ENCODE assay signal across 9 cellular contexts in genomic region chr12:30796508-30796780, GRCh38. TPM values are rescaled to one million over a fixed set of nuclear protein-coding genes. Genes with fewer than 3 reads are reported as not detected.
A peak's percentile ranks its signal among the peaks of the same experiment; 100 is the strongest.
DNase-seq lines count a peak whose midpoint lies in the region; ATAC-seq, FAIRE-seq and TF ChIP-seq lines count a peak whose summit lies in the region.
"Had no signal": no experiment of that assay in that cellular context is flagged by ENCODE, and none has a peak within 500 bp of the region (broad histone marks: within the 10 kb centered on the region; RNA-seq: fewer than 3 reads in every experiment).

No MANE protein-coding gene starts in this region.

- FAIRE-seq in K562 (lab: Jason Lieb, UNC), result no peak
- FAIRE-seq: GM18507 had no signal

- H3K27ac ChIP-seq in K562 (ENCODE audit: extremely low read depth, low read depth, low read length), result no peak overlapping the region

- H4K20me1 ChIP-seq in K562 (replicated peaks; ENCODE audit: control insufficient read depth, insufficient read depth, low read length), result no peaks in the 10 kb centered on the region

- H3K27ac Mint-ChIP-seq in stimulated activated naive B cell treated with anti-CD40 and anti-IgM and Interleukin-4, amounts not matched to agents 10 μg/mL and 1 μg/mL and 100 μg/mL, for 72 hours, result no peak overlapping the region

- ATAC-seq in Right ventricle myocardium inferior, result peak; percentile 55
- peak; percentile 79 for ATAC-seq in K562
- peak; percentile 27 to 33 for ATAC-seq in stimulated activated naive B cell treated with anti-CD40 and anti-IgM and Interleukin-4, amounts not matched to agents 10 μg/mL and 1 μg/mL and 100 μg/mL, for 72 hours (replicated peaks)

- WGBS in K562 (ENCODE audit: insufficient coverage, low coverage, missing lambda C conversion rate), result no CpG with 5 or more reads among the region's 19 CpGs

- no peaks in the 10 kb centered on the region for H3K36me3 ChIP-seq in MG63
- no peaks in the 10 kb centered on the region for H3K36me3 ChIP-seq in K562 (ENCODE audit: control insufficient read depth, insufficient read depth, low read length)

- peaks cover 54 to 71% of the 10 kb centered on the region in 2 donors for H3K27me3 Mint-ChIP-seq in stimulated activated naive B cell treated with anti-CD40 and anti-IgM and Interleukin-4, amounts not matched to agents 10 μg/mL and 1 μg/mL and 100 μg/mL, for 72 hours

- peaks cover 9 to 21% of the 10 kb centered on the region in 2 donors for H3K4me1 Mint-ChIP-seq in stimulated activated naive B cell treated with anti-CD40 and anti-IgM and Interleukin-4, amounts not matched to agents 10 μg/mL and 1 μg/mL and 100 μg/mL, for 72 hours

- H3K79me2 ChIP-seq in K562 (ENCODE audit: control insufficient read depth, insufficient read depth, low read length), result no peaks in the 10 kb centered on the region

- H3K4me3 Mint-ChIP-seq in stimulated activated naive B cell treated with anti-CD40 and anti-IgM and Interleukin-4, amounts not matched to agents 10 μg/mL and 1 μg/mL and 100 μg/mL, for 72 hours, result peak overlapping the region; percentile 75 to 85

- H3K9me3 ChIP-seq in MG63 (no peaks in the 10 kb centered on the region), K562 (replicated peaks; ENCODE audit: control insufficient read depth, insufficient read depth, low read depth, low read length) (no peaks in the 10 kb centered on the region)

- H3K27me3 ChIP-seq in MG63, result no peaks in the 10 kb centered on the region
- H3K27me3 ChIP-seq in K562 (ENCODE audit: control insufficient read depth in 2 of 2, insufficient read depth in 2 of 2, low read length in 2 of 2), result peaks cover 0 to 4% of the 10 kb centered on the region in 2 experiments; a peak in 2 of 5 replicates

- in situ Hi-C loops in K562 (cut with MboI), result no loop called here

- H3K4me2 ChIP-seq in K562 (ENCODE audit: insufficient read depth, low read length), result peak overlapping the region; percentile 69; the same call in 1 of the 2 replicates

- intact Hi-C loops in Right ventricle myocardium inferior (cut with DNase I) (no loop called here), cardiac septum (cut with DNase I) (no loop called here), K562 (cut with micrococcal nuclease) (loop anchor here (2.0 kb wide), 1 partner anchor 42 kb away; the partner anchor contains the start of gene CAPRIN2)

- DNase-seq in Right ventricle myocardium inferior (ENCODE audit: missing footprints) (no peak), cardiac septum (ENCODE audit: low spot score) (no peak), MG63 (peak; percentile 66), K562 (ENCODE audit: extremely low read depth in 1 of 4, low spot score in 3 of 4) (peak in 3 of 4 experiments; percentile 26 to 36 (median 29)), iPS-NIHi11 (ENCODE audit: low spot score) (peak; percentile 90), putamen (ENCODE audit: low spot score) (no peak), NOMO-1 (lab: John Stamatoyannopoulos, UW; ENCODE audit: unreplicated experiment in 2 of 2) (no peak)
- DNase-seq in stimulated activated naive B cell treated with anti-CD40 and anti-IgM and Interleukin-4, amounts not matched to agents 10 μg/mL and 1 μg/mL and 100 μg/mL, for 72 hours, result no peak

- H2AFZ ChIP-seq in K562 (ENCODE audit: low read depth, low read length), result peak overlapping the region; percentile 64

- TF ChIP-seq EP300 in K562 (IDR thresholded peaks at IDR 0.05; ENCODE audit: low read length), result no peak

- POLR2A ChIA-PET in K562 (lab: Yijun Ruan, JAX), result interaction anchor here (0.8 kb wide), 1 partner anchor 9 kb away, joined by 5 read pairs; no protein-coding TSS in a partner anchor

- no peaks in the 10 kb centered on the region for H3K9me3 Mint-ChIP-seq in stimulated activated naive B cell treated with anti-CD40 and anti-IgM and Interleukin-4, amounts not matched to agents 10 μg/mL and 1 μg/mL and 100 μg/mL, for 72 hours

- H3K4me3 ChIP-seq in MG63, result peak overlapping the region; percentile 53
- peak overlapping the region; percentile 34 for H3K4me3 ChIP-seq in K562

- peaks cover 0 to 13% of the 10 kb centered on the region in 2 experiments; a peak in 3 of 5 replicates for H3K4me1 ChIP-seq in K562 (replicated peaks in 1 of 2; ENCODE audit: control insufficient read depth in 2 of 2, insufficient read depth in 2 of 2, low read length in 2 of 2)

- TF ChIP-seq CTCF in K562 (IDR thresholded peaks at IDR 0.05 in 2 of 3, conservative IDR thresholded peaks at IDR 0.05 in 1 of 3; ENCODE audit: insufficient read depth in 2 of 3, low read depth in 1 of 3, low read length in 3 of 3), result no peak

- CTCF ChIA-PET in K562 (lab: Yijun Ruan, JAX; ENCODE audit: low intra/inter-chr PET ratio), result no interaction called here

- peaks cover 0 to 3% of the 10 kb centered on the region in 2 donors for H3K36me3 Mint-ChIP-seq in stimulated activated naive B cell treated with anti-CD40 and anti-IgM and Interleukin-4, amounts not matched to agents 10 μg/mL and 1 μg/mL and 100 μg/mL, for 72 hours

- H3K9me1 ChIP-seq in K562 (ENCODE audit: control insufficient read depth, insufficient read depth, low read length), result no peaks in the 10 kb centered on the region

- BruUV-seq in K562 (replicated peaks; lab: Mats Ljungman, UMichigan), result no TSS peak

- no peak for TF ChIP-seq RAD21 in K562 (CRISPR knock-in tag; conservative IDR thresholded peaks at IDR 0.05 in 1 of 2, IDR thresholded peaks at IDR 0.05 in 1 of 2)

- H3K9ac ChIP-seq in K562 (ENCODE audit: insufficient read depth in 1 of 2, low read depth in 2 of 2, low read length in 2 of 2), result peak overlapping the region; percentile 10 to 83; a peak in 3 of 4 replicates

- TF ChIP-seq POLR2A in K562 (conservative IDR thresholded peaks at IDR 0.05), result no peak

TF ChIP-seq in K562, 482 proteins besides CTCF, POLR2A, EP300 and RAD21:
- peak; percentile 62 to 69 for TF ChIP-seq NRF1 (conservative IDR thresholded peaks at IDR 0.05 in 1 of 2, IDR thresholded peaks at IDR 0.05 in 1 of 2)
- no peak for TF ChIP-seq HDGF (IDR thresholded peaks at IDR 0.05)
- no peak for TF ChIP-seq HNRNPLL (IDR thresholded peaks at IDR 0.05; ENCODE audit: low read depth, low read length, poor library complexity, severe bottlenecking)
- no peak for TF ChIP-seq ZNF316 (IDR thresholded peaks at IDR 0.05)
- no peak for TF ChIP-seq MTA3 (IDR thresholded peaks at IDR 0.05; ENCODE audit: borderline replicate concordance)
- TF ChIP-seq BDP1 (IDR thresholded peaks at IDR 0.05; ENCODE audit: insufficient read depth, insufficient read length), result no peak
- TF ChIP-seq, protein P1, sequence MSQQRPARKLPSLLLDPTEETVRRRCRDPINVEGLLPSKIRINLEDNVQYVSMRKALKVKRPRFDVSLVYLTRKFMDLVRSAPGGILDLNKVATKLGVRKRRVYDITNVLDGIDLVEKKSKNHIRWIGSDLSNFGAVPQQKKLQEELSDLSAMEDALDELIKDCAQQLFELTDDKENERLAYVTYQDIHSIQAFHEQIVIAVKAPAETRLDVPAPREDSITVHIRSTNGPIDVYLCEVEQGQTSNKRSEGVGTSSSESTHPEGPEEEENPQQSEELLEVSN (IDR thresholded peaks at IDR 0.05; ENCODE audit: borderline replicate concordance in 1 of 2, extremely low read depth in 1 of 2, insufficient read depth in 1 of 2, insufficient read length in 1 of 2, low read depth in 1 of 2, low read length in 1 of 2, poor library complexity in 1 of 2, severe bottlenecking in 1 of 2), result peak in 1 of 2 experiments; percentile 3

RNA-seq across cellular contexts. Expression of gene CAPRIN2, which starts 41.7 kb away (rescaled TPM):
- total RNA-seq in Right ventricle myocardium inferior, result 23.2 TPM
- total RNA-seq in cardiac septum, result 29.0 TPM
- total RNA-seq in MG63 (2014; rRNA removed; shearing (Covaris generic); ENCODE audit: low replicate concordance), result 8.0 and 14.2 TPM in 2 replicates
- 22.1 and 98.5 TPM in 2 replicates for total RNA-seq in K562 (2011; cell fraction: chromatin; rRNA removed; ENCODE audit: low replicate concordance)
- total RNA-seq in K562 (2011; cell fraction: nucleolus; rRNA removed), result 8.2 and 17.9 TPM in 2 replicates
- 28.2 and 33.9 TPM in 2 replicates for total RNA-seq in K562 (2011; cell fraction: nucleoplasm; rRNA removed)
- total RNA-seq in K562 (2014; rRNA removed), result 5.3 and 6.7 TPM in 2 replicates
- 8.9 and 10.0 TPM in 2 replicates for total RNA-seq in K562 (2014; rRNA removed; fragmentation: Illumina TruSeq; extraction: Trizol)
- 8.2 and 9.4 TPM in 2 replicates for total RNA-seq in K562 (2015; rRNA removed; fragmentation: Illumina TruSeq; extraction: Trizol)
- 7.4 and 8.3 TPM in 2 replicates for total RNA-seq in K562 (2021)
- polyA plus RNA-seq in K562 (2011; rRNA removed), result 12.3 and 14.5 TPM in 2 replicates
- 3.6 and 6.2 TPM in 2 replicates for polyA plus RNA-seq in K562 (2011; cell fraction: cytosol; rRNA removed)
- 38.3 and 43.2 TPM in 2 replicates for polyA plus RNA-seq in K562 (2011; cell fraction: nucleus; rRNA removed)
- 5.6 and 10.0 TPM in 2 replicates for polyA plus RNA-seq in K562 (2012)
- 11.1 and 12.3 TPM in 2 replicates for polyA plus RNA-seq in K562 (2014; fragmentation: Illumina TruSeq; extraction: Trizol)
- 1 to 10 TPM; 2.3 to 3.4 TPM for polyA plus RNA-seq in K562 (2014; fragmentation: Nextera tagmentation; extraction: Ambion mirVana)
- polyA plus RNA-seq in K562 (2014; rRNA removed), result 8.8 and 9.4 TPM in 2 replicates
- 10.8 and 12.1 TPM in 2 replicates for polyA minus RNA-seq in K562 (2011; rRNA and poly(A)+ RNA removed)
- polyA minus RNA-seq in K562 (2011; cell fraction: cytosol; rRNA and poly(A)+ RNA removed), result 2.9 and 6.1 TPM in 2 replicates
- 8.9 and 16.7 TPM in 2 replicates for polyA minus RNA-seq in K562 (2011; cell fraction: nucleus; rRNA and poly(A)+ RNA removed)

Comparison
In these comparisons a context has a peak if more than half of its experiments do, and no peak if none do; other contexts are left out.
1. DNase-seq: peak in MG63 (single experiment), K562 (3 of 4) and iPS-NIHi11 (single experiment); none in Right ventricle myocardium inferior (single experiment), cardiac septum (single experiment), stimulated activated naive B cell treated with anti-CD40 and anti-IgM and Interleukin-4, amounts not matched to agents 10 μg/mL and 1 μg/mL and 100 μg/mL, for 72 hours (single experiment), putamen (single experiment) and NOMO-1 (0 of 2).
2. Peak in every context shown above with its lines, with median percentiles within 50 percentile points of each other: ATAC-seq.